1 cellular context compared by ENCODE assay signal in genomic region chr6:127367023-127367375, GRCh38.
TF ChIP-seq lines count a peak whose summit lies in the region.

No MANE protein-coding gene starts in this region.

TF ChIP-seq in K562, 482 proteins besides CTCF, POLR2A, EP300 and RAD21 (continued from another document and continues in another):
- TF ChIP-seq ARID3A (IDR thresholded peaks at IDR 0.05; ENCODE audit: borderline replicate concordance, low read depth, low read length) (no peak), CCAR2 (IDR thresholded peaks at IDR 0.05; ENCODE audit: low read depth, low read length) (no peak), ZC3H11A (IDR thresholded peaks at IDR 0.05; ENCODE audit: low read depth, low read length) (no peak), RFX5 (IDR thresholded peaks at IDR 0.05; ENCODE audit: low read depth, low read length) (no peak), MITF (IDR thresholded peaks at IDR 0.05) (no peak), RFX1 (IDR thresholded peaks at IDR 0.05) (0 out of 2 replicates have a peak, but pooled peaks have one; percentile 28), E2F6 (IDR thresholded peaks at IDR 0.05; ENCODE audit: borderline replicate concordance in 1 of 2, extremely low read depth in 1 of 2, insufficient read depth in 1 of 2, insufficient read length in 1 of 2, low read depth in 1 of 2, low read length in 1 of 2, poor library complexity in 1 of 2, severe bottlenecking in 1 of 2) (no peak), ZNF695 (CRISPR knock-in tag; IDR thresholded peaks at IDR 0.05) (no peak), NFE2 (IDR thresholded peaks at IDR 0.05; ENCODE audit: low read depth) (peak; percentile 92), THAP7 (CRISPR knock-in tag; IDR thresholded peaks at IDR 0.05) (no peak), CREB5 (CRISPR knock-in tag; IDR thresholded peaks at IDR 0.05) (no peak), HNRNPH1 (optimal IDR thresholded peaks at IDR 0.05; ENCODE audit: low read depth, low read length) (no peak), FOXM1 (IDR thresholded peaks at IDR 0.05; ENCODE audit: low read depth) (peak; percentile 31; the same call in 1 of the 2 replicates), FOXM1 (CRISPR knock-in tag; IDR thresholded peaks at IDR 0.05; ENCODE audit: low read depth) (no peak), PKNOX1 (IDR thresholded peaks at IDR 0.05) (no peak), NRF1 (conservative IDR thresholded peaks at IDR 0.05 in 1 of 2, IDR thresholded peaks at IDR 0.05 in 1 of 2) (no peak), MBD1 (CRISPR knock-in tag; IDR thresholded peaks at IDR 0.05) (no peak), CHCHD3 (CRISPR knock-in tag; IDR thresholded peaks at IDR 0.05) (no peak), NR0B1 (IDR thresholded peaks at IDR 0.05; ENCODE audit: partially characterized antibody) (no peak), NR3C1 (CRISPR knock-in tag; IDR thresholded peaks at IDR 0.05) (no peak), ZNF12 (CRISPR knock-in tag; IDR thresholded peaks at IDR 0.05) (no peak), MTA3 (IDR thresholded peaks at IDR 0.05; ENCODE audit: borderline replicate concordance) (no peak), ELF4 (CRISPR knock-in tag; IDR thresholded peaks at IDR 0.05) (no peak), TCF15 (CRISPR knock-in tag; IDR thresholded peaks at IDR 0.05) (no peak), MAFK (IDR thresholded peaks at IDR 0.05; ENCODE audit: low read length) (peak; percentile 85), ELF1 (tag; IDR thresholded peaks at IDR 0.05) (no peak), SRSF3 (IDR thresholded peaks at IDR 0.05; ENCODE audit: insufficient read depth, low read length) (no peak), SUPT5H (IDR thresholded peaks at IDR 0.05) (no peak), TCF3 (CRISPR knock-in tag; IDR thresholded peaks at IDR 0.05) (peak; percentile 41), RNF219 (CRISPR knock-in tag; IDR thresholded peaks at IDR 0.05) (no peak), GMEB1 (CRISPR knock-in tag; IDR thresholded peaks at IDR 0.05) (no peak), ZSCAN29 (IDR thresholded peaks at IDR 0.05) (no peak), MLLT1 (IDR thresholded peaks at IDR 0.05) (no peak), ELK1 (CRISPR knock-in tag; IDR thresholded peaks at IDR 0.05) (no peak), JUND (IDR thresholded peaks at IDR 0.05; ENCODE audit: borderline replicate concordance, low read depth, low read length) (no peak), JUND (tag; IDR thresholded peaks at IDR 0.05; ENCODE audit: borderline replicate concordance, low read depth, low read length) (peak; percentile 47; the same call in 1 of the 3 replicates), MEF2A (IDR thresholded peaks at IDR 0.05; ENCODE audit: control insufficient read depth, low read depth, low read length) (peak; percentile 72), ZBTB34 (CRISPR knock-in tag; IDR thresholded peaks at IDR 0.05) (no peak), SIX5 (IDR thresholded peaks at IDR 0.05; ENCODE audit: borderline replicate concordance in 1 of 2, insufficient read depth in 1 of 2, low read depth in 1 of 2, low read length in 2 of 2) (no peak), SMARCA4 (IDR thresholded peaks at IDR 0.05) (peak; percentile 70)
